1 cellular context compared by ENCODE assay signal in genomic region chr5:81747030-81747429, GRCh38.
TF ChIP-seq lines count a peak whose summit lies in the region.

No MANE protein-coding gene starts in this region.

TF ChIP-seq in K562, 482 proteins besides CTCF, POLR2A, EP300 and RAD21 (continued from another document):
- no peak for TF ChIP-seq ZNF174 (CRISPR knock-in tag; IDR thresholded peaks at IDR 0.05)
- TF ChIP-seq KDM1A (IDR thresholded peaks at IDR 0.05), result peak; percentile 76 to 83
- no peak for TF ChIP-seq MAFK (IDR thresholded peaks at IDR 0.05; ENCODE audit: low read length)
